ENCODE assay signal across 12 cellular contexts in genomic region chr12:29616664-29617409, GRCh38.
DNase-seq lines count a peak whose midpoint lies in the region; ATAC-seq and TF ChIP-seq lines count a peak whose summit lies in the region.
"Had no signal": no experiment of that assay in that cellular context is flagged by ENCODE, and none has a peak within 500 bp of the region (broad histone marks: within the 10 kb centered on the region; RNA-seq: fewer than 3 reads in every experiment).

No MANE protein-coding gene starts in this region.

- no peaks in the 10 kb centered on the region for H3K4me1 Mint-ChIP-seq in activated T-cell treated with anti-CD3 and anti-CD28 coated beads, Interleukin-2, amount 50 U/mL, for 72 hours (ENCODE audit: low read depth)

- H3K27me3 ChIP-seq in adipocyte (replicated peaks; ENCODE audit: control insufficient read depth, insufficient read depth, low read length) (no peaks in the 10 kb centered on the region), spleen (replicated peaks in 1 of 7) (no peaks in the 10 kb centered on the region)
- H3K27me3 ChIP-seq: right lobe of liver had no signal

- no peaks in the 10 kb centered on the region for H3K36me3 Mint-ChIP-seq in activated T-cell treated with anti-CD3 and anti-CD28 coated beads, Interleukin-2, amount 50 U/mL, for 72 hours (ENCODE audit: insufficient read depth in 2 of 2)

- TF ChIP-seq CTCF in foreskin fibroblast (IDR thresholded peaks at IDR 0.05; ENCODE audit: low read depth, low read length) (no peak), spleen (IDR thresholded peaks at IDR 0.05 in 8 of 11, conservative IDR thresholded peaks at IDR 0.05 in 3 of 11) (no peak)

- no peak overlapping the region for H3K27ac ChIP-seq in spleen
- H3K27ac ChIP-seq: right lobe of liver had no signal

- no peak overlapping the region for H3K9ac ChIP-seq in adipocyte (ENCODE audit: low read length)

- H3K4me3 ChIP-seq in adipocyte (ENCODE audit: low read length) = no peak overlapping the region
- no peak overlapping the region for H3K4me3 ChIP-seq in foreskin fibroblast (ENCODE audit: low read depth in 1 of 2, low read length in 2 of 2)
- H3K4me3 ChIP-seq in spleen = no peak overlapping the region
- H3K4me3 ChIP-seq: right lobe of liver had no signal

- no peak overlapping the region for H3K27ac Mint-ChIP-seq in activated T-cell treated with anti-CD3 and anti-CD28 coated beads, Interleukin-2, amount 50 U/mL, for 72 hours

- TF ChIP-seq POLR2A in spleen (IDR thresholded peaks at IDR 0.05) = no peak

- H3K4me3 Mint-ChIP-seq in activated T-cell treated with anti-CD3 and anti-CD28 coated beads, Interleukin-2, amount 50 U/mL, for 72 hours = no peak overlapping the region

- 74 to 87% (median 79%) methylated on average over 6 of the region's 6 CpGs for WGBS in spleen, 5 donors

- peaks cover 30% of the 10 kb centered on the region for H3K4me1 ChIP-seq in adipocyte (ENCODE audit: control insufficient read depth, insufficient read depth, low read length)
- no peaks in the 10 kb centered on the region for H3K4me1 ChIP-seq in spleen

- H3K9me3 Mint-ChIP-seq in activated T-cell treated with anti-CD3 and anti-CD28 coated beads, Interleukin-2, amount 50 U/mL, for 72 hours = no peaks in the 10 kb centered on the region

- peaks cover 4% of the 10 kb centered on the region for H3K36me3 ChIP-seq in adipocyte (ENCODE audit: control insufficient read depth, insufficient read depth, low read length, severe bottlenecking)
- H3K36me3 ChIP-seq in spleen = peaks cover 0 to 34% (median 0%) of the 10 kb centered on the region in 6 donors
- H3K36me3 ChIP-seq: right lobe of liver had no signal

- ATAC-seq in activated T-cell treated with anti-CD3 and anti-CD28 coated beads, Interleukin-2, amount 50 U/mL, for 72 hours (replicated peaks in 1 of 2) = peak; percentile 57 to 61
- ATAC-seq in GM18520 (IDR thresholded peaks at IDR 0.05; ENCODE audit: unreplicated experiment) = no peak
- ATAC-seq: HepG2 had no signal

- DNase-seq in activated T-cell treated with anti-CD3 and anti-CD28 coated beads, Interleukin-2, amount 50 U/mL, for 72 hours = no peak
- DNase-seq in activated T-cell treated with anti-CD3 and anti-CD28 coated beads for 4 hours = no peak
- peak; percentile 62 for DNase-seq in adipocyte (ENCODE audit: low read depth)
- DNase-seq in foreskin fibroblast = peak; percentile 88 to 91
- DNase-seq in stromal cell of bone marrow (ENCODE audit: low read depth) = peak; percentile 78
- DNase-seq in spleen = no peak
- DNase-seq in ecto neural progenitor cell (ENCODE audit: low spot score) = no peak
- DNase-seq: ACHN, OCI-M1, right lobe of liver had no signal

- peaks cover 5% of the 10 kb centered on the region for H3K27me3 Mint-ChIP-seq in activated T-cell treated with anti-CD3 and anti-CD28 coated beads, Interleukin-2, amount 50 U/mL, for 72 hours (ENCODE audit: low read depth)

- H3K9me3 ChIP-seq in adipocyte (ENCODE audit: control insufficient read depth, low read length) = no peaks in the 10 kb centered on the region
- H3K9me3 ChIP-seq in spleen = no peaks in the 10 kb centered on the region
- H3K9me3 ChIP-seq: right lobe of liver had no signal

- intact Hi-C loops in spleen (cut with DNase I; ENCODE audit: low total_unique reads) = no loop called here

Comparison
In these comparisons a context has a peak if more than half of its experiments do, and no peak if none do; other contexts are left out.
1. DNase-seq: peak in adipocyte (single experiment), foreskin fibroblast (2 of 2) and stromal cell of bone marrow (single experiment); none in activated T-cell treated with anti-CD3 and anti-CD28 coated beads, Interleukin-2, amount 50 U/mL, for 72 hours (0 of 2), activated T-cell treated with anti-CD3 and anti-CD28 coated beads for 4 hours (single experiment), spleen (single experiment) and ecto neural progenitor cell (single experiment).